ENCODE assay signal across 23 cellular contexts in the genomic region with DNA sequence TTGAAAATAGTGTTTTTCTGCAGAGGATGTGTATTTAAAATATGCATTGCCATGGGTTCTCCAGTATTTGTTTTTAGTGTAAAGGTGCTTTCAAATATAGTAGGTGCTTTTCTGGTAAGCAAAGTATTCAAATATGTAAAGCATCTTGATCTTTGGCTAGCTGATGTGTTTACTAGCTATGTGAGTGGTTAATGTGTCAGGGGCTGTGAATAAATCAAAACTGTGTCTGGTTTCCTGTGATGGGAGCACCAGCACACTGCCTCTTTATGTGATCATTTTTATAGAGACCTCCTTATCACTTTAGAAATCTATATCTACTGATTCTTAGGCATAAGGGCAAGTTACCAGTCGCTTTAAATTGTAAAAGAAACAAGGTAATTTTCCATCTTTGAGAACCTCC.
"Had no signal": no experiment of that assay in that cellular context is flagged by ENCODE, and none has a peak within 500 bp of the region (broad histone marks: within the 10 kb centered on the region; RNA-seq: fewer than 3 reads in every experiment).

No MANE protein-coding gene starts in this region.

- H3K36me3 Mint-ChIP-seq: naive thymus-derived CD4-positive, alpha-beta T cell; stimulated activated memory B cell treated with anti-CD40 and anti-IgM and Interleukin-4, amounts not matched to agents 10 μg/mL and 1 μg/mL and 100 μg/mL, for 72 hours had no signal

- H3K9me3 Mint-ChIP-seq: effector memory CD8-positive, alpha-beta T cell; naive thymus-derived CD4-positive, alpha-beta T cell; stimulated activated memory B cell treated with anti-CD40 and anti-IgM and Interleukin-4, amounts not matched to agents 10 μg/mL and 1 μg/mL and 100 μg/mL, for 72 hours; stimulated activated naive CD8-positive, alpha-beta T cell treated with anti-CD3 and anti-CD28 coated beads, Interleukin-15, amount 100 ng/mL, for 72 hours had no signal

- H3K27ac Mint-ChIP-seq: effector memory CD8-positive, alpha-beta T cell; naive thymus-derived CD4-positive, alpha-beta T cell; stimulated activated memory B cell treated with anti-CD40 and anti-IgM and Interleukin-4, amounts not matched to agents 10 μg/mL and 1 μg/mL and 100 μg/mL, for 72 hours; stimulated activated naive CD8-positive, alpha-beta T cell treated with anti-CD3 and anti-CD28 coated beads, Interleukin-15, amount 100 ng/mL, for 72 hours had no signal

- ATAC-seq: effector memory CD8-positive, alpha-beta T cell; gastrocnemius medialis; heart right ventricle; naive thymus-derived CD4-positive, alpha-beta T cell; psoas muscle; right lobe of liver; stimulated activated memory B cell treated with anti-CD40 and anti-IgM and Interleukin-4, amounts not matched to agents 10 μg/mL and 1 μg/mL and 100 μg/mL, for 72 hours; stimulated activated naive CD8-positive, alpha-beta T cell treated with anti-CD3 and anti-CD28 coated beads, Interleukin-15, amount 100 ng/mL, for 72 hours; upper lobe of right lung had no signal

- DNase-seq: effector memory CD8-positive, alpha-beta T cell; gastrocnemius medialis; heart right ventricle; hypothalamus; kidney glomerular epithelial cell; mesendoderm; naive thymus-derived CD4-positive, alpha-beta T cell; psoas muscle; retina; right lobe of liver; spleen; stimulated activated CD4-positive, alpha-beta T cell treated with anti-CD3 and anti-CD28 coated beads, Interleukin-15, amount 100 ng/mL, for 24 hours; stimulated activated CD4-positive, alpha-beta T cell treated with anti-CD3 and anti-CD28 coated beads, Interleukin-1b, Interleukin-23, amount 100 ng/mL, for 48 hours; stimulated activated CD4-positive, alpha-beta T cell treated with anti-CD3 and anti-CD28 coated beads, Interleukin-4, amount 100 ng/mL, for 24 hours; stimulated activated naive CD8-positive, alpha-beta T cell treated with anti-CD3 and anti-CD28 coated beads, Interleukin-15, amount 100 ng/mL, for 72 hours; testis; upper lobe of right lung had no signal

- H3K9me3 ChIP-seq: esophagus muscularis mucosa, gastrocnemius medialis, heart right ventricle, neutrophil, psoas muscle, right lobe of liver, spleen, testis, tibial nerve, upper lobe of right lung, vagina had no signal

- H3K27ac ChIP-seq: epithelial cell of prostate, esophagus muscularis mucosa, gastrocnemius medialis, heart right ventricle, neutrophil, psoas muscle, right lobe of liver, spleen, testis, tibial nerve, upper lobe of right lung, vagina had no signal

- H3K27me3 ChIP-seq: esophagus muscularis mucosa, gastrocnemius medialis, neutrophil, right lobe of liver, spleen, testis, tibial nerve, upper lobe of right lung, vagina had no signal

- H3K4me3 ChIP-seq: esophagus muscularis mucosa, gastrocnemius medialis, heart right ventricle, psoas muscle, right lobe of liver, spleen, testis, tibial nerve, upper lobe of right lung, vagina had no signal

- H3K4me1 Mint-ChIP-seq: stimulated activated naive CD8-positive, alpha-beta T cell treated with anti-CD3 and anti-CD28 coated beads, Interleukin-15, amount 100 ng/mL, for 72 hours had no signal

- H3K4me1 ChIP-seq: gastrocnemius medialis, heart right ventricle, psoas muscle, right lobe of liver, testis, vagina had no signal

- H3K4me3 Mint-ChIP-seq: effector memory CD8-positive, alpha-beta T cell; naive thymus-derived CD4-positive, alpha-beta T cell; stimulated activated memory B cell treated with anti-CD40 and anti-IgM and Interleukin-4, amounts not matched to agents 10 μg/mL and 1 μg/mL and 100 μg/mL, for 72 hours; stimulated activated naive CD8-positive, alpha-beta T cell treated with anti-CD3 and anti-CD28 coated beads, Interleukin-15, amount 100 ng/mL, for 72 hours had no signal

- H3K36me3 ChIP-seq: esophagus muscularis mucosa, gastrocnemius medialis, heart right ventricle, neutrophil, right lobe of liver, spleen, tibial nerve, upper lobe of right lung, vagina had no signal
